Comparison of ENCODE assay signal across 17 cellular contexts in the genomic region with DNA sequence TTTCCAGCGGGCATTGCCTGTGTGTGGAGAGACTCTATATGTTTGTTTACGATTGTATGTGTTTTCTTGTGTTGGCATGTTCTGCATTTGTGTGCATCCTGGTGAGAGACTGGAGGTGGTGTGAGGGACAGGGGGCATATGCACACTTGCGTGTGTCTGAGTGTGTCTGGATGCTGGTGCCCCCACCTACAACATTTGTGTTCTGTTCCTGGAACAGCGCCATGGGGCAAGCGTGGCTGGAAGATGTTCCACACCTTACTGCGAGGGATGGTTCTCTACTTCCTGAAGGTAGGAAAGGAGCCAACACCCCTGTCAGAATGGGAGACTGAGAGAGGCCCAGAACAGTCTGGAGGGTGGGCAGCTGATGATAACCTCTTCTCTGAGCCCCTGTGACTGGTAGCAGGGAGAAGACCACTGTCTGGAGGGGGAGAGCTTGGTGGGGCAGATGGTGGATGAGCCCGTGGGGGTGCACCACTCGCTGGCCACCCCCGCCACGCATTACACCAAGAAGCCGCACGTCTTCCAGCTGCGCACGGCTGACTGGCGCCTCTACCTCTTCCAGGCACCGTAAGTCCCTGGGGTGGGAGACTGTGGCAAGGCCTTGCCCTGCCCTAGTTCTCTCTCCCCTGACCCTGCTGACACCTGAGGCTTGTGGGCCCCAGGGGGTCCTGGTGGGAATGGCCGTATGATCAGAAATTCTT. TPM values are rescaled to one million over a fixed set of nuclear protein-coding genes. Genes with fewer than 3 reads are reported as not detected.
DNase-seq lines count a peak whose midpoint lies in the region; ATAC-seq and TF ChIP-seq lines count a peak whose summit lies in the region.
"Had no signal": no experiment of that assay in that cellular context is flagged by ENCODE, and none has a peak within 500 bp of the region (broad histone marks: within the 10 kb centered on the region; RNA-seq: fewer than 3 reads in every experiment).

No MANE protein-coding gene starts in this region.

- H3K4me3 Mint-ChIP-seq in CD4-positive, CD25-positive, alpha-beta regulatory T cell = no peak overlapping the region
- H3K4me3 Mint-ChIP-seq in activated naive CD8-positive, alpha-beta T cell treated with anti-CD3 and anti-CD28 coated beads, Interleukin-2, amount 50 U/mL, for 24 hours = no peak overlapping the region
- no peak overlapping the region for H3K4me3 Mint-ChIP-seq in natural killer cell

- H2AFZ ChIP-seq in HCT116 (ENCODE audit: low read depth, low read length, poor library complexity, severe bottlenecking) = no peak overlapping the region

- peaks cover 44% of the 10 kb centered on the region for H3K36me3 Mint-ChIP-seq in CD4-positive, CD25-positive, alpha-beta regulatory T cell
- H3K36me3 Mint-ChIP-seq in activated naive CD8-positive, alpha-beta T cell treated with anti-CD3 and anti-CD28 coated beads, Interleukin-2, amount 50 U/mL, for 24 hours (ENCODE audit: low read depth) = peaks cover 72% of the 10 kb centered on the region
- peaks cover 7% of the 10 kb centered on the region for H3K36me3 Mint-ChIP-seq in natural killer cell

- H3K79me2 ChIP-seq in HCT116 (ENCODE audit: insufficient read depth, low read length) = no peaks in the 10 kb centered on the region

- H3K9ac ChIP-seq in HCT116 (ENCODE audit: low read length) = no peak overlapping the region

- RAD21 ChIA-PET in HCT116 (lab: Charles Lee; ENCODE audit: low non-redundant PET in 1 of 2, low total read pairs in 2 of 2, uncharacterized antibody in 2 of 2, unreplicated experiment in 2 of 2) = no interaction called here

- H3K27me3 Mint-ChIP-seq in CD4-positive, CD25-positive, alpha-beta regulatory T cell = no peaks in the 10 kb centered on the region
- H3K27me3 Mint-ChIP-seq in activated naive CD8-positive, alpha-beta T cell treated with anti-CD3 and anti-CD28 coated beads, Interleukin-2, amount 50 U/mL, for 24 hours = no peaks in the 10 kb centered on the region
- no peaks in the 10 kb centered on the region for H3K27me3 Mint-ChIP-seq in natural killer cell (ENCODE audit: low read depth in 2 of 2)

- H3K9me3 ChIP-seq in CD4-positive, CD25-positive, alpha-beta regulatory T cell (ENCODE audit: control insufficient read depth in 2 of 2, low read length in 2 of 2) = no peaks in the 10 kb centered on the region
- H3K9me3 ChIP-seq in HCT116 (ENCODE audit: control insufficient read depth in 1 of 2, insufficient read depth in 1 of 2, low read depth in 1 of 2, low read length in 2 of 2) = no peaks in the 10 kb centered on the region
- H3K9me3 ChIP-seq: BE2C, breast epithelium, uterus had no signal

- H3K27ac ChIP-seq in CD4-positive, CD25-positive, alpha-beta regulatory T cell (ENCODE audit: insufficient read depth, low read length, poor library complexity, severe bottlenecking) = no peak overlapping the region
- H3K27ac ChIP-seq in HCT116 (ENCODE audit: low read depth, low read length) = no peak overlapping the region
- H3K27ac ChIP-seq: uterus had no signal

- peaks cover 5 to 22% (median 8%) of the 10 kb centered on the region in 4 donors for H3K4me1 Mint-ChIP-seq in CD4-positive, CD25-positive, alpha-beta regulatory T cell
- H3K4me1 Mint-ChIP-seq in activated naive CD8-positive, alpha-beta T cell treated with anti-CD3 and anti-CD28 coated beads, Interleukin-2, amount 50 U/mL, for 24 hours = peaks cover 15% of the 10 kb centered on the region
- H3K4me1 Mint-ChIP-seq in natural killer cell = peaks cover 9 to 25% of the 10 kb centered on the region in 2 donors

- POLR2A ChIA-PET in HCT116 (lab: Charles Lee) = no interaction called here

- no peaks in the 10 kb centered on the region for H4K20me1 ChIP-seq in HCT116 (ENCODE audit: insufficient read depth)

- no TSS peak for BruUV-seq in HCT116 (replicated peaks; lab: Mats Ljungman, UMichigan)

- CTCF ChIA-PET in HCT116 (lab: Charles Lee) = interaction anchor here (1.1 to 4.1 kb wide), 4 partner anchors 59 to 120 kb away, joined by 4 to 103 read pairs (median 39); no protein-coding TSS in a partner anchor

- no peak for TF ChIP-seq POLR2A in HCT116 (IDR thresholded peaks at IDR 0.05; ENCODE audit: borderline replicate concordance, extremely low read depth, insufficient read depth, insufficient read length)

- no peaks in the 10 kb centered on the region for H3K9me2 ChIP-seq in HCT116 (ENCODE audit: insufficient read depth)

- H3K4me1 ChIP-seq in CD4-positive, CD25-positive, alpha-beta regulatory T cell (ENCODE audit: control insufficient read depth, insufficient read depth, low read length, poor library complexity, severe bottlenecking) = no peaks in the 10 kb centered on the region
- peaks cover 11 to 29% of the 10 kb centered on the region in 2 experiments for H3K4me1 ChIP-seq in HCT116 (ENCODE audit: control insufficient read depth in 1 of 2, insufficient read depth in 2 of 2, low read length in 2 of 2)
- H3K4me1 ChIP-seq: BE2C, breast epithelium, uterus had no signal

- TF ChIP-seq CTCF in HCT116 (IDR thresholded peaks at IDR 0.05 in 2 of 3, conservative IDR thresholded peaks at IDR 0.05 in 1 of 3; ENCODE audit: borderline replicate concordance in 1 of 3, insufficient read depth in 1 of 3, low read depth in 2 of 3, low read length in 2 of 3) (no peak), natural killer cell (IDR thresholded peaks at IDR 0.05) (no peak)

- no peak for ATAC-seq in CD4-positive, CD25-positive, alpha-beta regulatory T cell (ENCODE audit: low read depth in 2 of 2)
- ATAC-seq in HCT116 (no peak), natural killer cell (no peak), HG02973 (IDR thresholded peaks at IDR 0.05; ENCODE audit: unreplicated experiment) (no peak)
- no peak for ATAC-seq in activated naive CD8-positive, alpha-beta T cell treated with anti-CD3 and anti-CD28 coated beads, Interleukin-2, amount 50 U/mL, for 24 hours

- H3K27me3 ChIP-seq in CD4-positive, CD25-positive, alpha-beta regulatory T cell (ENCODE audit: control insufficient read depth, insufficient read depth, low read length) = no peaks in the 10 kb centered on the region
- no peaks in the 10 kb centered on the region for H3K27me3 ChIP-seq in HCT116 (ENCODE audit: insufficient read depth, low read length)
- H3K27me3 ChIP-seq: BE2C, breast epithelium, uterus had no signal

- no peak overlapping the region for H3K4me3 ChIP-seq in CD4-positive, CD25-positive, alpha-beta regulatory T cell (ENCODE audit: low read depth, low read length)
- H3K4me3 ChIP-seq in HCT116 (replicated peaks in 1 of 2; ENCODE audit: low read depth in 1 of 2, low read length in 2 of 2) = no peak overlapping the region
- H3K4me3 ChIP-seq: uterus had no signal

- TF ChIP-seq RAD21 in HCT116 (IDR thresholded peaks at IDR 0.05; ENCODE audit: low read depth) = no peak

- H3K27ac Mint-ChIP-seq in CD4-positive, CD25-positive, alpha-beta regulatory T cell = peak overlapping the region in 2 of 3 donors; percentile 61 to 71
- H3K27ac Mint-ChIP-seq in activated naive CD8-positive, alpha-beta T cell treated with anti-CD3 and anti-CD28 coated beads, Interleukin-2, amount 50 U/mL, for 24 hours = peak overlapping the region; percentile 66
- H3K27ac Mint-ChIP-seq in natural killer cell = peak overlapping the region; percentile 17 to 36

- peaks cover 84% of the 10 kb centered on the region for H3K36me3 ChIP-seq in CD4-positive, CD25-positive, alpha-beta regulatory T cell (ENCODE audit: control insufficient read depth, insufficient read depth, low read length)
- H3K36me3 ChIP-seq in HCT116 (ENCODE audit: control insufficient read depth in 1 of 2, insufficient read depth in 2 of 2, low read length in 2 of 2) = no peaks in the 10 kb centered on the region
- H3K36me3 ChIP-seq: BE2C, breast epithelium, uterus had no signal

- H3K9me3 Mint-ChIP-seq in CD4-positive, CD25-positive, alpha-beta regulatory T cell = no peaks in the 10 kb centered on the region
- H3K9me3 Mint-ChIP-seq in activated naive CD8-positive, alpha-beta T cell treated with anti-CD3 and anti-CD28 coated beads, Interleukin-2, amount 50 U/mL, for 24 hours = no peaks in the 10 kb centered on the region
- no peaks in the 10 kb centered on the region for H3K9me3 Mint-ChIP-seq in natural killer cell

- peak overlapping the region; percentile 92 for H3K4me2 ChIP-seq in HCT116 (ENCODE audit: low read length)

- no peak for DNase-seq in CD4-positive, CD25-positive, alpha-beta regulatory T cell
- DNase-seq in HCT116 (ENCODE audit: low read depth, low spot score) (no peak), natural killer cell (no peak), LoVo (ENCODE audit: low spot score) (no peak), mesenteric fat pad (ENCODE audit: low spot score) (no peak), Ammon's horn (ENCODE audit: low spot score) (no peak)
- DNase-seq in activated naive CD8-positive, alpha-beta T cell treated with anti-CD3 and anti-CD28 coated beads, Interleukin-2, amount 50 U/mL, for 24 hours = no peak
- DNase-seq: BE2C; DMS53; effector memory CD4-positive, alpha-beta T cell; left ventricle myocardium superior; NCI-H2171; RPMI8226; stimulated activated CD4-positive, alpha-beta T cell treated with anti-CD3 and anti-CD28 coated beads, Interleukin-4, amount 100 ng/mL, for 4 hours; uterus had no signal

- intact Hi-C loops in HCT116 (cut with micrococcal nuclease) (loop anchor here (2.0 to 5.0 kb wide), 2 partner anchors 37 to 40 kb away; no protein-coding TSS in a partner anchor), natural killer cell (cut with micrococcal nuclease) (loop anchor here (2.0 kb wide), 1 partner anchor 59 kb away; no protein-coding TSS in a partner anchor)

TF ChIP-seq in HCT116, 20 proteins besides CTCF, POLR2A, EP300 and RAD21 (continues in another document):
- TF ChIP-seq ZFX (IDR thresholded peaks at IDR 0.05) (no peak), YY1 (IDR thresholded peaks at IDR 0.05; ENCODE audit: extremely low read depth, insufficient replicate concordance, low read depth, low read length) (no peak), CEBPB (IDR thresholded peaks at IDR 0.05; ENCODE audit: low read depth) (no peak), JUND (IDR thresholded peaks at IDR 0.05) (no peak), TCF7L2 (IDR thresholded peaks at IDR 0.05; ENCODE audit: borderline replicate concordance, extremely low read depth, insufficient read depth, insufficient read length) (no peak)
- TF ChIP-seq, protein P1, sequence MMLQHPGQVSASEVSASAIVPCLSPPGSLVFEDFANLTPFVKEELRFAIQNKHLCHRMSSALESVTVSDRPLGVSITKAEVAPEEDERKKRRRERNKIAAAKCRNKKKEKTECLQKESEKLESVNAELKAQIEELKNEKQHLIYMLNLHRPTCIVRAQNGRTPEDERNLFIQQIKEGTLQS (IDR thresholded peaks at IDR 0.05) = no peak

RNA-seq across cellular contexts. Expression of a gene that starts 23.7 kb away (rescaled TPM):
- 124 TPM for total RNA-seq in CD4-positive, CD25-positive, alpha-beta regulatory T cell
- polyA plus RNA-seq in CD4-positive, CD25-positive, alpha-beta regulatory T cell = 10 to 100 TPM; 18.1 to 26.3 (median 20.7) TPM
- total RNA-seq in HCT116 (2021; ENCODE audit: unreplicated experiment) (12.6 TPM), natural killer cell (100 to 1,000 TPM; 280 to 347 (median 340) TPM), mesenteric fat pad (13.2 TPM)
- polyA plus RNA-seq in HCT116 (2012) = 7.4 and 8.1 TPM in 2 replicates
